Comparison of ENCODE assay signal across 8 cellular contexts in genomic region chr19:6272411-6272791, GRCh38. TPM values are rescaled to one million over a fixed set of nuclear protein-coding genes. Genes with fewer than 3 reads are reported as not detected.
DNase-seq lines count a peak whose midpoint lies in the region; ATAC-seq and TF ChIP-seq lines count a peak whose summit lies in the region.

No MANE protein-coding gene starts in this region.

- WGBS in trophoblast cell (ENCODE audit: extremely low coverage, insufficient coverage, insufficient read length): no CpG with 5 or more reads among the region's 11 CpGs

- no peak overlapping the region for H4K91ac ChIP-seq in trophoblast cell (ENCODE audit: low read depth, low read length)

- TF ChIP-seq CTCF in C4-2B (conservative IDR thresholded peaks at IDR 0.05): peak; percentile 8
- no peak for TF ChIP-seq CTCF in WTC11 (IDR thresholded peaks at IDR 0.05)
- no peak for TF ChIP-seq CTCF in foreskin fibroblast (IDR thresholded peaks at IDR 0.05; ENCODE audit: low read depth, low read length)

- peaks cover 34 to 40% of the 10 kb centered on the region in 2 experiments for H3K36me3 ChIP-seq in trophoblast cell (ENCODE audit: control insufficient read depth in 1 of 2, insufficient read depth in 2 of 2, low read length in 2 of 2)

- no peak overlapping the region for H4K8ac ChIP-seq in trophoblast cell (ENCODE audit: low read depth, low read length)

- H3K27ac ChIP-seq in C4-2B (peak overlapping the region; percentile 94), trophoblast cell (ENCODE audit: low read depth, low read length) (peak overlapping the region; percentile 60)

- H2AFZ ChIP-seq in trophoblast cell (ENCODE audit: insufficient read depth, low read length, poor library complexity): no peak overlapping the region

- H3K27ac Mint-ChIP-seq in WTC11: peak overlapping the region; percentile 98

- H3K4me1 ChIP-seq in trophoblast cell (ENCODE audit: control insufficient read depth in 1 of 2, insufficient read depth in 2 of 2, low read length in 2 of 2): peaks cover 40% of the 10 kb centered on the region in 2 experiments

- no peak overlapping the region for H3K9ac ChIP-seq in trophoblast cell (ENCODE audit: low read length)

- H3K27me3 ChIP-seq in trophoblast cell (ENCODE audit: insufficient read depth, low read length): no peaks in the 10 kb centered on the region

- no peak for DNase-seq in WTC11 (ENCODE audit: low spot score)
- no peak for DNase-seq in foreskin fibroblast
- no peak for DNase-seq in trophoblast cell
- DNase-seq in activated naive CD4-positive, alpha-beta T cell treated with anti-CD3 and anti-CD28 coated beads, Interleukin-2, amount 50 U/mL, for 16 hours: no peak

- H3K9me3 ChIP-seq in trophoblast cell (ENCODE audit: insufficient read depth, low read depth, low read length): no peaks in the 10 kb centered on the region

- no peak for TF ChIP-seq POLR2A in GM18505 (IDR thresholded peaks at IDR 0.05; ENCODE audit: borderline replicate concordance, extremely low read depth, insufficient read depth, insufficient read length)

- H3K4me3 ChIP-seq in foreskin fibroblast (ENCODE audit: low read depth in 1 of 2, low read length in 2 of 2) (peak overlapping the region; percentile 15 to 27), trophoblast cell (ENCODE audit: low read depth, low read length) (no peak overlapping the region)

- H3K79me2 ChIP-seq in trophoblast cell (ENCODE audit: control insufficient read depth, insufficient read depth, low read length, poor library complexity): peaks cover 31% of the 10 kb centered on the region

- H3K4ac ChIP-seq in trophoblast cell (ENCODE audit: low read depth, low read length): peak overlapping the region; percentile 23

- ATAC-seq in WTC11 (peak; percentile 11; the same call in 1 of the 2 replicates), GM18505 (IDR thresholded peaks at IDR 0.05; ENCODE audit: unreplicated experiment) (no peak), HG02981 (IDR thresholded peaks at IDR 0.05; ENCODE audit: unreplicated experiment) (no peak)
- ATAC-seq in activated CD4-positive, CD25-positive, alpha-beta regulatory T cell treated with anti-CD3 and anti-CD28 coated beads, Interleukin-2, amount 50 U/mL, for 24 hours: no peak

- H2BK12ac ChIP-seq in trophoblast cell (ENCODE audit: low read length): no peak overlapping the region

- no peak overlapping the region for H3K18ac ChIP-seq in trophoblast cell (ENCODE audit: low read length)

- H3K27me3 Mint-ChIP-seq in WTC11 (ENCODE audit: low read depth): no peaks in the 10 kb centered on the region

- H3K79me1 ChIP-seq in trophoblast cell (ENCODE audit: low read length): peaks cover 2% of the 10 kb centered on the region

- no peak overlapping the region for H4K12ac ChIP-seq in trophoblast cell (ENCODE audit: low read depth, low read length)

- no peaks in the 10 kb centered on the region for H3K9me3 Mint-ChIP-seq in WTC11

- peak overlapping the region; percentile 3 for H3K4me2 ChIP-seq in trophoblast cell (ENCODE audit: low read length)

- peaks cover 61% of the 10 kb centered on the region for H3K4me1 Mint-ChIP-seq in WTC11

- H2BK120ac ChIP-seq in trophoblast cell (ENCODE audit: insufficient read depth, low read length, poor library complexity): peak overlapping the region; percentile 33

- CTCF ChIA-PET in WTC11 (lab: Charles Lee): interaction anchor here (1.0 to 3.8 kb wide), 9 partner anchors 12 to 285 kb away, joined by 3 to 39 read pairs (median 3); no protein-coding TSS in a partner anchor

- H2BK5ac ChIP-seq in trophoblast cell (ENCODE audit: low read depth, low read length, poor library complexity): peak overlapping the region; percentile 59

- POLR2A ChIA-PET in WTC11 (lab: Charles Lee): no interaction called here

- no peak overlapping the region for H2AK5ac ChIP-seq in trophoblast cell (ENCODE audit: low read length)

- no peak overlapping the region for H3K23ac ChIP-seq in trophoblast cell (ENCODE audit: low read length)

- peak overlapping the region; percentile 19 for H3K4me3 Mint-ChIP-seq in WTC11

- no peak overlapping the region for H3K14ac ChIP-seq in trophoblast cell (ENCODE audit: low read length)

- H3K36me3 Mint-ChIP-seq in WTC11: peaks cover 27% of the 10 kb centered on the region

TF ChIP-seq in WTC11, 78 proteins besides CTCF, POLR2A, EP300 and RAD21 (continues in another document):
- no peak for TF ChIP-seq NR3C1 (CRISPR knock-in tag; conservative IDR thresholded peaks at IDR 0.05; ENCODE audit: low read depth)
- TF ChIP-seq STAT6 (CRISPR knock-in tag; conservative IDR thresholded peaks at IDR 0.05; ENCODE audit: low read depth): no peak
- TF ChIP-seq SOX15 (CRISPR knock-in tag; IDR thresholded peaks at IDR 0.05): no peak
- no peak for TF ChIP-seq SMAD4 (CRISPR knock-in tag; IDR thresholded peaks at IDR 0.05)
- TF ChIP-seq, protein P1, sequence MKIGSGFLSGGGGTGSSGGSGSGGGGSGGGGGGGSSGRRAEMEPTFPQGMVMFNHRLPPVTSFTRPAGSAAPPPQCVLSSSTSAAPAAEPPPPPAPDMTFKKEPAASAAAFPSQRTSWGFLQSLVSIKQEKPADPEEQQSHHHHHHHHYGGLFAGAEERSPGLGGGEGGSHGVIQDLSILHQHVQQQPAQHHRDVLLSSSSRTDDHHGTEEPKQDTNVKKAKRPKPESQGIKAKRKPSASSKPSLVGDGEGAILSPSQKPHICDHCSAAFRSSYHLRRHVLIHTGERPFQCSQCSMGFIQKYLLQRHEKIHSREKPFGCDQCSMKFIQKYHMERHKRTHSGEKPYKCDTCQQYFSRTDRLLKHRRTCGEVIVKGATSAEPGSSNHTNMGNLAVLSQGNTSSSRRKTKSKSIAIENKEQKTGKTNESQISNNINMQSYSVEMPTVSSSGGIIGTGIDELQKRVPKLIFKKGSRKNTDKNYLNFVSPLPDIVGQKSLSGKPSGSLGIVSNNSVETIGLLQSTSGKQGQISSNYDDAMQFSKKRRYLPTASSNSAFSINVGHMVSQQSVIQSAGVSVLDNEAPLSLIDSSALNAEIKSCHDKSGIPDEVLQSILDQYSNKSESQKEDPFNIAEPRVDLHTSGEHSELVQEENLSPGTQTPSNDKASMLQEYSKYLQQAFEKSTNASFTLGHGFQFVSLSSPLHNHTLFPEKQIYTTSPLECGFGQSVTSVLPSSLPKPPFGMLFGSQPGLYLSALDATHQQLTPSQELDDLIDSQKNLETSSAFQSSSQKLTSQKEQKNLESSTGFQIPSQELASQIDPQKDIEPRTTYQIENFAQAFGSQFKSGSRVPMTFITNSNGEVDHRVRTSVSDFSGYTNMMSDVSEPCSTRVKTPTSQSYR (CRISPR knock-in tag; IDR thresholded peaks at IDR 0.05): no peak
- TF ChIP-seq USF2 (CRISPR knock-in tag; IDR thresholded peaks at IDR 0.05): no peak
- no peak for TF ChIP-seq ATF2 (CRISPR knock-in tag; IDR thresholded peaks at IDR 0.05; ENCODE audit: borderline replicate concordance, low read depth)
- no peak for TF ChIP-seq FOXP1 (CRISPR knock-in tag; IDR thresholded peaks at IDR 0.05; ENCODE audit: borderline replicate concordance)
- TF ChIP-seq USF1 (CRISPR knock-in tag; IDR thresholded peaks at IDR 0.05): no peak
- no peak for TF ChIP-seq FOXJ3 (CRISPR knock-in tag; IDR thresholded peaks at IDR 0.05; ENCODE audit: borderline replicate concordance)
- TF ChIP-seq CREB1 (CRISPR knock-in tag; IDR thresholded peaks at IDR 0.05): no peak
- no peak for TF ChIP-seq CBFB (CRISPR knock-in tag; IDR thresholded peaks at IDR 0.05; ENCODE audit: low read depth)

RNA-seq across cellular contexts. Expression of gene MLLT1, which starts 7.4 kb away (rescaled TPM):
- 49.9 to 58.2 TPM (median 50.2 TPM) in 3 replicates for total RNA-seq in WTC11 (2021)
- 225 and 236 TPM in 2 replicates for polyA plus RNA-seq in trophoblast cell (2013)
